In genomic region chr9:99819484-99820329, GRCh38 we compare ENCODE assay signal across 1 cellular context.
A peak's percentile ranks its signal among the peaks of the same experiment; 100 is the strongest.
TF ChIP-seq lines count a peak whose summit lies in the region.

No MANE protein-coding gene starts in this region.

TF ChIP-seq in HepG2, 621 proteins besides CTCF, POLR2A, EP300 and RAD21 (continued from another document and continues in another):
- TF ChIP-seq ZBTB44 (CRISPR knock-in tag; IDR thresholded peaks at IDR 0.05), result no peak; the same call in 1 of the 2 replicates
- TF ChIP-seq DMAP1 (CRISPR knock-in tag; IDR thresholded peaks at IDR 0.05), result peak; percentile 83
- TF ChIP-seq CEBPB (IDR thresholded peaks at IDR 0.05; ENCODE audit: borderline replicate concordance, low read depth, low read length), result peak; percentile 35; the same call in 1 of the 2 replicates
- peak; percentile 70 for TF ChIP-seq ZNF777 (CRISPR knock-in tag; IDR thresholded peaks at IDR 0.05)
- no peak for TF ChIP-seq KDM1A (CRISPR knock-in tag; IDR thresholded peaks at IDR 0.05)
- TF ChIP-seq, protein P1, sequence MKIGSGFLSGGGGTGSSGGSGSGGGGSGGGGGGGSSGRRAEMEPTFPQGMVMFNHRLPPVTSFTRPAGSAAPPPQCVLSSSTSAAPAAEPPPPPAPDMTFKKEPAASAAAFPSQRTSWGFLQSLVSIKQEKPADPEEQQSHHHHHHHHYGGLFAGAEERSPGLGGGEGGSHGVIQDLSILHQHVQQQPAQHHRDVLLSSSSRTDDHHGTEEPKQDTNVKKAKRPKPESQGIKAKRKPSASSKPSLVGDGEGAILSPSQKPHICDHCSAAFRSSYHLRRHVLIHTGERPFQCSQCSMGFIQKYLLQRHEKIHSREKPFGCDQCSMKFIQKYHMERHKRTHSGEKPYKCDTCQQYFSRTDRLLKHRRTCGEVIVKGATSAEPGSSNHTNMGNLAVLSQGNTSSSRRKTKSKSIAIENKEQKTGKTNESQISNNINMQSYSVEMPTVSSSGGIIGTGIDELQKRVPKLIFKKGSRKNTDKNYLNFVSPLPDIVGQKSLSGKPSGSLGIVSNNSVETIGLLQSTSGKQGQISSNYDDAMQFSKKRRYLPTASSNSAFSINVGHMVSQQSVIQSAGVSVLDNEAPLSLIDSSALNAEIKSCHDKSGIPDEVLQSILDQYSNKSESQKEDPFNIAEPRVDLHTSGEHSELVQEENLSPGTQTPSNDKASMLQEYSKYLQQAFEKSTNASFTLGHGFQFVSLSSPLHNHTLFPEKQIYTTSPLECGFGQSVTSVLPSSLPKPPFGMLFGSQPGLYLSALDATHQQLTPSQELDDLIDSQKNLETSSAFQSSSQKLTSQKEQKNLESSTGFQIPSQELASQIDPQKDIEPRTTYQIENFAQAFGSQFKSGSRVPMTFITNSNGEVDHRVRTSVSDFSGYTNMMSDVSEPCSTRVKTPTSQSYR (CRISPR knock-in tag; IDR thresholded peaks at IDR 0.05; ENCODE audit: borderline replicate concordance), result peak; percentile 25; the same call in 1 of the 2 replicates
- TF ChIP-seq PHF21A (CRISPR knock-in tag; IDR thresholded peaks at IDR 0.05), result peak; percentile 38
- no peak for TF ChIP-seq GLI4 (CRISPR knock-in tag; IDR thresholded peaks at IDR 0.05; ENCODE audit: borderline replicate concordance)
- peak; percentile 85; the same call in 1 of the 2 replicates for TF ChIP-seq SIN3A (IDR thresholded peaks at IDR 0.05; ENCODE audit: borderline replicate concordance, low read depth, low read length)
- peak; percentile 37; the same call in 1 of the 2 replicates for TF ChIP-seq HDAC2 (CRISPR knock-in tag; IDR thresholded peaks at IDR 0.05)
- peak; percentile 88; the same call in 1 of the 2 replicates for TF ChIP-seq ZNF225 (CRISPR knock-in tag; IDR thresholded peaks at IDR 0.05)
- peak; percentile 37; the same call in 1 of the 2 replicates for TF ChIP-seq SALL2 (CRISPR knock-in tag; IDR thresholded peaks at IDR 0.05)
- peak; percentile 91 for TF ChIP-seq ZBTB14 (CRISPR knock-in tag; IDR thresholded peaks at IDR 0.05)
- TF ChIP-seq ELK4 (CRISPR knock-in tag; IDR thresholded peaks at IDR 0.05; ENCODE audit: borderline replicate concordance), result peak; percentile 30; the same call in 1 of the 2 replicates
- peak; percentile 12; the same call in 1 of the 2 replicates for TF ChIP-seq FOXA3 (CRISPR knock-in tag; IDR thresholded peaks at IDR 0.05)
- TF ChIP-seq HIVEP1 (CRISPR knock-in tag; IDR thresholded peaks at IDR 0.05), result peak; percentile 99
- peak; percentile 71; the same call in 1 of the 2 replicates for TF ChIP-seq GMEB1 (CRISPR knock-in tag; IDR thresholded peaks at IDR 0.05; ENCODE audit: borderline replicate concordance)
- peak; percentile 65 for TF ChIP-seq HOXA5 (CRISPR knock-in tag; IDR thresholded peaks at IDR 0.05)
- 0 out of 2 replicates have a peak, but pooled peaks have one; percentile 49 for TF ChIP-seq PRDM10 (CRISPR knock-in tag; IDR thresholded peaks at IDR 0.05; ENCODE audit: low read depth)
- TF ChIP-seq POGK (CRISPR knock-in tag; conservative IDR thresholded peaks at IDR 0.05), result peak; percentile 91
- TF ChIP-seq ZNF292 (CRISPR knock-in tag; IDR thresholded peaks at IDR 0.05; ENCODE audit: borderline replicate concordance, low read depth), result 0 out of 2 replicates have a peak, but pooled peaks have one; percentile 42
- TF ChIP-seq ZNF180 (CRISPR knock-in tag; IDR thresholded peaks at IDR 0.05; ENCODE audit: borderline replicate concordance, low read depth), result no peak
- TF ChIP-seq, protein P2, sequence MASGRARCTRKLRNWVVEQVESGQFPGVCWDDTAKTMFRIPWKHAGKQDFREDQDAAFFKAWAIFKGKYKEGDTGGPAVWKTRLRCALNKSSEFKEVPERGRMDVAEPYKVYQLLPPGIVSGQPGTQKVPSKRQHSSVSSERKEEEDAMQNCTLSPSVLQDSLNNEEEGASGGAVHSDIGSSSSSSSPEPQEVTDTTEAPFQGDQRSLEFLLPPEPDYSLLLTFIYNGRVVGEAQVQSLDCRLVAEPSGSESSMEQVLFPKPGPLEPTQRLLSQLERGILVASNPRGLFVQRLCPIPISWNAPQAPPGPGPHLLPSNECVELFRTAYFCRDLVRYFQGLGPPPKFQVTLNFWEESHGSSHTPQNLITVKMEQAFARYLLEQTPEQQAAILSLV (CRISPR knock-in tag; IDR thresholded peaks at IDR 0.05; ENCODE audit: borderline replicate concordance), result 0 out of 2 replicates have a peak, but pooled peaks have one; percentile 18
- TF ChIP-seq ZBTB7B (CRISPR knock-in tag; IDR thresholded peaks at IDR 0.05), result peak; percentile 48; the same call in 1 of the 2 replicates
- TF ChIP-seq GATAD2A (CRISPR knock-in tag; IDR thresholded peaks at IDR 0.05), result peak; percentile 36
- TF ChIP-seq HOXD1 (CRISPR knock-in tag; IDR thresholded peaks at IDR 0.05), result 0 out of 2 replicates have a peak, but pooled peaks have one; percentile 38
- peak; percentile 31 for TF ChIP-seq SALL1 (CRISPR knock-in tag; IDR thresholded peaks at IDR 0.05)
- peak; percentile 75; the same call in 1 of the 2 replicates for TF ChIP-seq ZNF747 (CRISPR knock-in tag; IDR thresholded peaks at IDR 0.05; ENCODE audit: borderline replicate concordance)
- TF ChIP-seq ZNF333 (CRISPR knock-in tag; IDR thresholded peaks at IDR 0.05; ENCODE audit: borderline replicate concordance), result no peak; the same call in 1 of the 2 replicates
- TF ChIP-seq ZFY (CRISPR knock-in tag; IDR thresholded peaks at IDR 0.05), result peak; percentile 91
- TF ChIP-seq ATF7-NPFF (CRISPR knock-in tag; IDR thresholded peaks at IDR 0.05; ENCODE audit: low read depth), result peak; percentile 75; the same call in 1 of the 2 replicates
- TF ChIP-seq MTF2 (CRISPR knock-in tag; IDR thresholded peaks at IDR 0.05; ENCODE audit: borderline replicate concordance), result peak; percentile 83
- peak; percentile 78 for TF ChIP-seq ZMYM4 (CRISPR knock-in tag; IDR thresholded peaks at IDR 0.05)
- no peak for TF ChIP-seq GRHL1 (CRISPR knock-in tag; conservative IDR thresholded peaks at IDR 0.05)
- TF ChIP-seq ZNF841 (CRISPR knock-in tag; IDR thresholded peaks at IDR 0.05; ENCODE audit: borderline replicate concordance), result no peak
- TF ChIP-seq MATR3 (CRISPR knock-in tag; IDR thresholded peaks at IDR 0.05), result no peak
- TF ChIP-seq ZNF567 (CRISPR knock-in tag; IDR thresholded peaks at IDR 0.05; ENCODE audit: borderline replicate concordance), result 0 out of 2 replicates have a peak, but pooled peaks have one; percentile 60
- TF ChIP-seq MTA1 (CRISPR knock-in tag; IDR thresholded peaks at IDR 0.05; ENCODE audit: borderline replicate concordance), result 0 out of 2 replicates have a peak, but pooled peaks have one; percentile 32
- TF ChIP-seq CSRNP1 (CRISPR knock-in tag; IDR thresholded peaks at IDR 0.05), result peak; percentile 45; the same call in 1 of the 2 replicates
- peak; percentile 25; the same call in 1 of the 2 replicates for TF ChIP-seq CBFB (CRISPR knock-in tag; IDR thresholded peaks at IDR 0.05)
- TF ChIP-seq GATAD1 (CRISPR knock-in tag; IDR thresholded peaks at IDR 0.05), result peak; percentile 43
- peak; percentile 34; the same call in 1 of the 2 replicates for TF ChIP-seq BCL6 (CRISPR knock-in tag; IDR thresholded peaks at IDR 0.05)
